In genomic region chr18:62420151-62420512, GRCh38 we compare ENCODE assay signal across 8 cellular contexts.
A peak's percentile ranks its signal among the peaks of the same experiment; 100 is the strongest.
DNase-seq lines count a peak whose midpoint lies in the region; ATAC-seq and TF ChIP-seq lines count a peak whose summit lies in the region.

No MANE protein-coding gene starts in this region.

- H3K79me2 ChIP-seq in OCI-LY7 (ENCODE audit: insufficient read depth, low read depth, low read length), result no peaks in the 10 kb centered on the region

- 0 out of 2 replicates have a peak overlapping the region, but pooled peaks have one; percentile 41 for H2AFZ ChIP-seq in OCI-LY7 (ENCODE audit: low read length)

- H3K4me1 Mint-ChIP-seq in central memory CD8-positive, alpha-beta T cell, result peaks cover 15% of the 10 kb centered on the region

- peaks cover 8% of the 10 kb centered on the region for H3K27me3 Mint-ChIP-seq in central memory CD8-positive, alpha-beta T cell

- H3K4me2 ChIP-seq in OCI-LY7 (ENCODE audit: low read length), result no peak overlapping the region

- H3K4me1 ChIP-seq in OCI-LY7 (ENCODE audit: insufficient read depth, low read length, poor library complexity, severe bottlenecking), result no peaks in the 10 kb centered on the region
- peaks cover 12 to 13% of the 10 kb centered on the region in 2 donors for H3K4me1 ChIP-seq in gastrocnemius medialis

- CTCF ChIA-PET in OCI-LY7 (lab: Charles Lee; ENCODE audit: unreplicated experiment), result no interaction called here

- no peaks in the 10 kb centered on the region for H3K9me3 Mint-ChIP-seq in central memory CD8-positive, alpha-beta T cell

- H4K20me1 ChIP-seq in OCI-LY7 (ENCODE audit: insufficient read depth, low read length), result no peaks in the 10 kb centered on the region

- BruUV-seq in OCI-LY7 (replicated peaks; lab: Mats Ljungman, UMichigan), result no TSS peak

- TF ChIP-seq CTCF in OCI-LY7 (conservative IDR thresholded peaks at IDR 0.05; ENCODE audit: low read length), result no peak
- TF ChIP-seq CTCF in gastrocnemius medialis (IDR thresholded peaks at IDR 0.05 in 4 of 5, conservative IDR thresholded peaks at IDR 0.05 in 1 of 5), result no peak

- no peaks in the 10 kb centered on the region for H3K36me3 ChIP-seq in OCI-LY7 (ENCODE audit: insufficient read depth, low read length)
- no peaks in the 10 kb centered on the region for H3K36me3 ChIP-seq in gastrocnemius medialis

- intact Hi-C loops in OCI-LY7 (cut with micrococcal nuclease; ENCODE audit: unreplicated experiment), result no loop called here
- intact Hi-C loops in gastrocnemius medialis (cut with DNase I; ENCODE audit: low total_unique reads), result no loop called here

- no peaks in the 10 kb centered on the region for H3K36me3 Mint-ChIP-seq in central memory CD8-positive, alpha-beta T cell (ENCODE audit: insufficient read depth)

- H3K4me3 Mint-ChIP-seq in central memory CD8-positive, alpha-beta T cell, result peak overlapping the region; percentile 64

- H3K27me3 ChIP-seq in gastrocnemius medialis, result no peaks in the 10 kb centered on the region

- H3K4me3 ChIP-seq in OCI-LY7 (ENCODE audit: low read depth, low read length, poor library complexity, severe bottlenecking) (no peak overlapping the region), gastrocnemius medialis (no peak overlapping the region)

- in situ Hi-C loops in gastrocnemius medialis (cut with MboI; ENCODE audit: low sequenced_read_pairs in 4 of 4), result no loop called here

- DNase-seq in OCI-LY7 (ENCODE audit: low spot score), result no peak
- no peak for DNase-seq in central memory CD8-positive, alpha-beta T cell (ENCODE audit: low spot score in 2 of 2)
- DNase-seq in gastrocnemius medialis, result no peak
- DNase-seq in superior temporal gyrus (ENCODE audit: extremely low spot score), result no peak
- DNase-seq in cerebellar nuclear complex (lab: John Stamatoyannopoulos, UW), result no peak

- H3K9me3 ChIP-seq in OCI-LY7 (ENCODE audit: low read length) (no peaks in the 10 kb centered on the region), gastrocnemius medialis (no peaks in the 10 kb centered on the region)

- POLR2A ChIA-PET in OCI-LY7 (lab: Charles Lee), result interaction anchor here (0.7 kb wide), 1 partner anchor 109 kb away, joined by 3 read pairs; no protein-coding TSS in a partner anchor

- ATAC-seq in GM18511 (IDR thresholded peaks at IDR 0.05; ENCODE audit: unreplicated experiment) (peak; percentile 21), gastrocnemius medialis (no peak), HG03521 (IDR thresholded peaks at IDR 0.05; ENCODE audit: unreplicated experiment) (no peak), HG02884 (IDR thresholded peaks at IDR 0.05; ENCODE audit: unreplicated experiment) (no peak)
- ATAC-seq in central memory CD8-positive, alpha-beta T cell (replicated peaks; ENCODE audit: extremely low read depth, poor library complexity, severe bottlenecking), result no peak

- H3K27ac Mint-ChIP-seq in central memory CD8-positive, alpha-beta T cell (ENCODE audit: low read depth), result peak overlapping the region; percentile 83

- TF ChIP-seq POLR2A in gastrocnemius medialis (IDR thresholded peaks at IDR 0.05), result no peak

- H3K27ac ChIP-seq in OCI-LY7 (ENCODE audit: low read depth, low read length, poor library complexity, severe bottlenecking) (no peak overlapping the region), gastrocnemius medialis (peak overlapping the region in 3 of 4 donors; percentile 37 to 49 (median 45))

- H3K9me2 ChIP-seq in OCI-LY7 (ENCODE audit: insufficient read depth, low read length), result no peaks in the 10 kb centered on the region
